Comparison of ENCODE assay signal across 29 cellular contexts in the genomic region with DNA sequence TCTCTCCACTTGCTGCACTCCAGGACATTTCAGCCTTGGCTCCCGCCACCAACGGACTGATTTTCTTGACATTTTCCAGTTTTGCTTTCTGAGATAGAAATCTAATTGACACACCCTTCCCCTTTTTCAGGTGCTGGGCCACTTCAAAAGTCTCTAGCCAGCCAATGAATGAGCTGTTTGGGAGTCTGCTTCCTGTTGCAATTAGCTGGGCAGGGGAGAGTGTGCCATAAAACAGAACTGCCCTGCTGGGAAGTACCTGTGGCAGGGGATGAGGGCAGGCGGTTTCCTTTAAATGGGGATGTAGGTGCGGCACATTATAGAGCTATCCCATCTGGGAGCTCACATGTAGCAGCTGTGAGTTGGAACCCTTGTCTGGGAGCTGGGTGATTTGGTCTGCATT. TPM values are rescaled to one million over a fixed set of nuclear protein-coding genes. Genes with fewer than 3 reads are reported as not detected.
DNase-seq lines count a peak whose midpoint lies in the region; ATAC-seq and TF ChIP-seq lines count a peak whose summit lies in the region.
"Had no signal": no experiment of that assay in that cellular context is flagged by ENCODE, and none has a peak within 500 bp of the region (broad histone marks: within the 10 kb centered on the region; RNA-seq: fewer than 3 reads in every experiment).

No MANE protein-coding gene starts in this region.

- CTCF ChIA-PET in activated CD4-positive, alpha-beta T cell treated with anti-CD3 and anti-CD28 coated beads for 36 hours (lab: Charles Lee): interaction anchor here (0.6 to 10.3 kb wide), 14 partner anchors 12 to 679 kb away, joined by 3 to 191 read pairs (median 4); partner anchors contain the start of genes BCO2 and TIMM8B

- H3K36me3 ChIP-seq in colonic mucosa: no peaks in the 10 kb centered on the region
- H3K36me3 ChIP-seq: gastrocnemius medialis, pancreas, right lobe of liver, uterus had no signal

- no peak for DNase-seq in activated CD4-positive, alpha-beta T cell treated with anti-CD3 and anti-CD28 coated beads for 36 hours
- no peak for DNase-seq in activated CD4-positive, alpha-beta T cell treated with anti-CD3 and anti-CD28 coated beads, Interleukin-2, amount 50 U/mL, for 1 hour
- DNase-seq in NCI-H69 (lab: John Stamatoyannopoulos, UW) (peak; percentile 67), colonic mucosa (peak; percentile 49), NCI-H187 (lab: John Stamatoyannopoulos, UW) (no peak), GM19238 (ENCODE audit: insufficient read length, low spot score) (no peak), islet precursor cell (no peak)
- no peak for DNase-seq in stimulated activated naive B cell treated with anti-CD40 and anti-IgM and Interleukin-4, amounts not matched to agents 10 μg/mL and 1 μg/mL and 100 μg/mL, for 72 hours
- DNase-seq: ACHN; activated T-cell treated with anti-CD3 and anti-CD28 coated beads, Interleukin-2, amount 50 U/mL, for 72 hours; effector CD8-positive, alpha-beta T cell; gastrocnemius medialis; H9; KG1; NCI-H1694 treated with DMSO at 0.1 percent for 48 hours; pancreas; right lobe of liver; stimulated activated CD4-positive, alpha-beta T cell treated with anti-CD3 and anti-CD28 coated beads, Interleukin-15, amount 100 ng/mL, for 24 hours; T-cell; uterus had no signal

- no peaks in the 10 kb centered on the region for H3K9me3 Mint-ChIP-seq in activated CD4-positive, alpha-beta T cell treated with anti-CD3 and anti-CD28 coated beads for 36 hours (ENCODE audit: low read depth)
- H3K9me3 Mint-ChIP-seq in stimulated activated naive B cell treated with anti-CD40 and anti-IgM and Interleukin-4, amounts not matched to agents 10 μg/mL and 1 μg/mL and 100 μg/mL, for 72 hours: no peaks in the 10 kb centered on the region
- H3K9me3 Mint-ChIP-seq: activated T-cell treated with anti-CD3 and anti-CD28 coated beads, Interleukin-2, amount 50 U/mL, for 72 hours; H9; T-cell; WTC11 had no signal

- no peaks in the 10 kb centered on the region for H3K36me3 Mint-ChIP-seq in activated CD4-positive, alpha-beta T cell treated with anti-CD3 and anti-CD28 coated beads for 36 hours (ENCODE audit: low read depth)
- H3K36me3 Mint-ChIP-seq in stimulated activated naive B cell treated with anti-CD40 and anti-IgM and Interleukin-4, amounts not matched to agents 10 μg/mL and 1 μg/mL and 100 μg/mL, for 72 hours: no peaks in the 10 kb centered on the region
- H3K36me3 Mint-ChIP-seq: activated naive CD8-positive, alpha-beta T cell; WTC11 had no signal

- peaks cover 4% of the 10 kb centered on the region for H3K4me1 ChIP-seq in colonic mucosa
- H3K4me1 ChIP-seq: pancreas, uterus had no signal

- no peaks in the 10 kb centered on the region for H3K9me3 ChIP-seq in colonic mucosa
- H3K9me3 ChIP-seq: gastrocnemius medialis, pancreas, right lobe of liver, uterus had no signal

- POLR2A ChIA-PET in activated CD4-positive, alpha-beta T cell treated with anti-CD3 and anti-CD28 coated beads for 36 hours (lab: Charles Lee): no interaction called here

- no peak for TF ChIP-seq CTCF in colonic mucosa (IDR thresholded peaks at IDR 0.05)

- intact Hi-C loops in activated CD4-positive, alpha-beta T cell treated with anti-CD3 and anti-CD28 coated beads for 36 hours (cut with DNase I, micrococcal nuclease): loop anchor here (2.0 to 10.0 kb wide), 5 partner anchors 169 to 1493 kb away; partner anchors contain the start of genes CLDN25 (in 1 of the 2), SDHD (in 1 of the 2), SIK2 (in 1 of the 2) and TIMM8B (in 1 of the 2)
- intact Hi-C loops in colonic mucosa (cut with DNase I): loop anchor here (2.0 kb wide), 1 partner anchor 61 kb away; no protein-coding TSS in a partner anchor

- no peaks in the 10 kb centered on the region for H3K27me3 ChIP-seq in colonic mucosa
- H3K27me3 ChIP-seq: gastrocnemius medialis, pancreas, right lobe of liver, uterus had no signal

- no peak overlapping the region for H3K4me3 ChIP-seq in colonic mucosa
- H3K4me3 ChIP-seq: gastrocnemius medialis, pancreas, right lobe of liver, uterus had no signal

- no peak overlapping the region for H3K4me3 Mint-ChIP-seq in activated CD4-positive, alpha-beta T cell treated with anti-CD3 and anti-CD28 coated beads for 36 hours
- peak overlapping the region in 1 of 2 donors; percentile 73 for H3K4me3 Mint-ChIP-seq in stimulated activated naive B cell treated with anti-CD40 and anti-IgM and Interleukin-4, amounts not matched to agents 10 μg/mL and 1 μg/mL and 100 μg/mL, for 72 hours
- H3K4me3 Mint-ChIP-seq: activated naive CD8-positive, alpha-beta T cell; activated T-cell treated with anti-CD3 and anti-CD28 coated beads, Interleukin-2, amount 50 U/mL, for 72 hours; H9; WTC11 had no signal

- no peak overlapping the region for H3K27ac ChIP-seq in colonic mucosa
- H3K27ac ChIP-seq: C4-2B, gastrocnemius medialis, pancreas, right lobe of liver, uterus had no signal

- H3K27me3 Mint-ChIP-seq in activated CD4-positive, alpha-beta T cell treated with anti-CD3 and anti-CD28 coated beads for 36 hours: no peaks in the 10 kb centered on the region
- peaks cover 0 to 3% of the 10 kb centered on the region in 2 donors for H3K27me3 Mint-ChIP-seq in stimulated activated naive B cell treated with anti-CD40 and anti-IgM and Interleukin-4, amounts not matched to agents 10 μg/mL and 1 μg/mL and 100 μg/mL, for 72 hours
- H3K27me3 Mint-ChIP-seq: activated naive CD8-positive, alpha-beta T cell had no signal

- peaks cover 14% of the 10 kb centered on the region for H3K4me1 Mint-ChIP-seq in activated CD4-positive, alpha-beta T cell treated with anti-CD3 and anti-CD28 coated beads for 36 hours
- peaks cover 11 to 15% of the 10 kb centered on the region in 2 donors for H3K4me1 Mint-ChIP-seq in stimulated activated naive B cell treated with anti-CD40 and anti-IgM and Interleukin-4, amounts not matched to agents 10 μg/mL and 1 μg/mL and 100 μg/mL, for 72 hours

- peak overlapping the region; percentile 19 for H3K27ac Mint-ChIP-seq in activated CD4-positive, alpha-beta T cell treated with anti-CD3 and anti-CD28 coated beads for 36 hours
- H3K27ac Mint-ChIP-seq in stimulated activated naive B cell treated with anti-CD40 and anti-IgM and Interleukin-4, amounts not matched to agents 10 μg/mL and 1 μg/mL and 100 μg/mL, for 72 hours: peak overlapping the region; percentile 82
- H3K27ac Mint-ChIP-seq: activated naive CD8-positive, alpha-beta T cell; activated T-cell treated with anti-CD3 and anti-CD28 coated beads, Interleukin-2, amount 50 U/mL, for 72 hours; H9; WTC11 had no signal

- no peak overlapping the region for H3K9ac ChIP-seq in colonic mucosa (ENCODE audit: low read depth in 2 of 2, low read length in 2 of 2)

- ATAC-seq in activated CD4-positive, alpha-beta T cell treated with anti-CD3 and anti-CD28 coated beads for 36 hours: no peak
- ATAC-seq in stimulated activated naive B cell treated with anti-CD40 and anti-IgM and Interleukin-4, amounts not matched to agents 10 μg/mL and 1 μg/mL and 100 μg/mL, for 72 hours (replicated peaks): no peak
- ATAC-seq: activated T-cell treated with anti-CD3 and anti-CD28 coated beads, Interleukin-2, amount 50 U/mL, for 72 hours; esophagus mucosa; gastrocnemius medialis; pancreas; right lobe of liver; Right ventricle myocardium inferior; T-cell; WTC11 had no signal

RNA-seq across cellular contexts. Expression of gene PLET1, which starts 21.1 kb away (rescaled TPM):
- not detected for total RNA-seq in activated CD4-positive, alpha-beta T cell treated with anti-CD3 and anti-CD28 coated beads for 36 hours
- not detected for total RNA-seq in colonic mucosa
- total RNA-seq: activated CD8-positive, alpha-beta memory T cell treated with anti-CD3 and anti-CD28 coated beads for 36 hours; activated T-cell treated with anti-CD3 and anti-CD28 coated beads, Interleukin-2, amount 50 U/mL, for 72 hours; cerebellum; esophagus mucosa; gastrocnemius medialis; H9; kidney epithelial cell; lung microvascular endothelial cell; pancreas; right lobe of liver; Right ventricle myocardium inferior; T-cell; uterus; WTC11 had no signal

RNA-seq across cellular contexts. Expression of gene PTS, which starts 55.5 kb away (rescaled TPM):
- total RNA-seq in activated CD4-positive, alpha-beta T cell treated with anti-CD3 and anti-CD28 coated beads for 36 hours: 10 to 100 TPM; 17.4 to 23.8 TPM
- total RNA-seq in colonic mucosa: 10 to 100 TPM; 33.3 to 34.6 TPM

Comparison
In these comparisons a context has a peak if more than half of its experiments do, and no peak if none do; other contexts are left out.
1. DNase-seq: peak in NCI-H69 (single experiment) and colonic mucosa (single experiment); none in activated CD4-positive, alpha-beta T cell treated with anti-CD3 and anti-CD28 coated beads for 36 hours (single experiment), activated CD4-positive, alpha-beta T cell treated with anti-CD3 and anti-CD28 coated beads, Interleukin-2, amount 50 U/mL, for 1 hour (single experiment), stimulated activated naive B cell treated with anti-CD40 and anti-IgM and Interleukin-4, amounts not matched to agents 10 μg/mL and 1 μg/mL and 100 μg/mL, for 72 hours (single experiment), NCI-H187 (0 of 2), GM19238 (single experiment) and islet precursor cell (single experiment).